20 cellular contexts compared by ENCODE assay signal in genomic region chr2:173924285-173924684, GRCh38. TPM values are rescaled to one million over a fixed set of nuclear protein-coding genes. Genes with fewer than 3 reads are reported as not detected.
DNase-seq lines count a peak whose midpoint lies in the region; ATAC-seq, FAIRE-seq and TF ChIP-seq lines count a peak whose summit lies in the region.
"Had no signal": no experiment of that assay in that cellular context is flagged by ENCODE, and none has a peak within 500 bp of the region (broad histone marks: within the 10 kb centered on the region; RNA-seq: fewer than 3 reads in every experiment).

No MANE protein-coding gene starts in this region.

- no peak for FAIRE-seq in K562 (lab: Jason Lieb, UNC)
- FAIRE-seq: H1, HTR-8/SVneo had no signal

- no peaks in the 10 kb centered on the region for H3K9me3 ChIP-seq in K562 (replicated peaks; ENCODE audit: control insufficient read depth, insufficient read depth, low read depth, low read length)
- no peaks in the 10 kb centered on the region for H3K9me3 ChIP-seq in GM23248 (ENCODE audit: low read depth)
- H3K9me3 ChIP-seq: BE2C had no signal

- no peaks in the 10 kb centered on the region for H3K9me2 ChIP-seq in GM23248 (ENCODE audit: insufficient read depth)

- H3K4ac ChIP-seq in mesendoderm (ENCODE audit: low read depth, low read length) = no peak overlapping the region

- H4K20me1 ChIP-seq in K562 (replicated peaks; ENCODE audit: control insufficient read depth, insufficient read depth, low read length) (peaks cover 16% of the 10 kb centered on the region; the same call in 1 of the 2 replicates), GM23248 (ENCODE audit: insufficient read depth) (peaks cover 7% of the 10 kb centered on the region; the same call in 1 of the 2 replicates)

- H3K4me1 ChIP-seq in K562 (replicated peaks in 1 of 2; ENCODE audit: control insufficient read depth in 2 of 2, insufficient read depth in 2 of 2, low read length in 2 of 2) (peaks cover 3 to 11% of the 10 kb centered on the region in 2 experiments; a peak in 3 of 5 replicates), GM23248 (ENCODE audit: insufficient read depth) (peaks cover 27% of the 10 kb centered on the region), mesendoderm (ENCODE audit: control insufficient read depth, low read depth, low read length) (no peaks in the 10 kb centered on the region)
- H3K4me1 ChIP-seq: BE2C had no signal

- peak; percentile 74 for DNase-seq in NCI-H510A treated with DMSO at 0.1 percent for 48 hours (lab: John Stamatoyannopoulos, UW)
- DNase-seq in NCI-H510A (lab: John Stamatoyannopoulos, UW) = no peak
- DNase-seq in DMS79 (lab: John Stamatoyannopoulos, UW) = peak; percentile 78
- DNase-seq in K562 (ENCODE audit: extremely low read depth in 1 of 4, low spot score in 3 of 4) = no peak
- no peak for DNase-seq in natural killer cell treated with Interleukin-12 subunit alpha and Interleukin-12 subunit beta and Interleukin-15 and Interleukin-18, amount 100 ng/mL, for 72 hours (ENCODE audit: low spot score)
- DNase-seq in islet precursor cell = no peak
- DNase-seq in GM23248 = no peak
- no peak for DNase-seq in mesendoderm
- DNase-seq: BE2C; Calu3; CD8-positive, alpha-beta T cell; IMR-90; NCI-H1105; NCI-H2081; NCI-H2171 treated with DMSO at 0.1 percent for 48 hours; NCI-H446 had no signal

- TF ChIP-seq CTCF in K562 (IDR thresholded peaks at IDR 0.05 in 2 of 3, conservative IDR thresholded peaks at IDR 0.05 in 1 of 3; ENCODE audit: insufficient read depth in 2 of 3, low read depth in 1 of 3, low read length in 3 of 3) = no peak

- H3K18ac ChIP-seq in mesendoderm (ENCODE audit: low read length) = no peak overlapping the region

- TF ChIP-seq EP300 in K562 (IDR thresholded peaks at IDR 0.05; ENCODE audit: low read length) = no peak

- H2BK15ac ChIP-seq in mesendoderm (replicated peaks; ENCODE audit: low read depth) = no peak overlapping the region

- no peak overlapping the region for H3K4me3 Mint-ChIP-seq in natural killer cell treated with Interleukin-12 subunit alpha and Interleukin-12 subunit beta and Interleukin-15 and Interleukin-18, amount 100 ng/mL, for 72 hours
- H3K4me3 Mint-ChIP-seq: CD8-positive, alpha-beta T cell had no signal

- no peak overlapping the region for H4K5ac ChIP-seq in mesendoderm (ENCODE audit: low read length)

- peaks cover 14% of the 10 kb centered on the region for H3K79me1 ChIP-seq in mesendoderm (ENCODE audit: low read length)

- no TSS peak for BruUV-seq in K562 (replicated peaks; lab: Mats Ljungman, UMichigan)

- intact Hi-C loops in K562 (cut with micrococcal nuclease) = no loop called here

- no peak overlapping the region for H3K56ac ChIP-seq in mesendoderm (ENCODE audit: low read length)

- POLR2A ChIA-PET in K562 (lab: Yijun Ruan, JAX) = no interaction called here

- H3K9me3 Mint-ChIP-seq in natural killer cell treated with Interleukin-12 subunit alpha and Interleukin-12 subunit beta and Interleukin-15 and Interleukin-18, amount 100 ng/mL, for 72 hours = no peaks in the 10 kb centered on the region

- H3K27me3 ChIP-seq in K562 (ENCODE audit: control insufficient read depth in 2 of 2, insufficient read depth in 2 of 2, low read length in 2 of 2) = no peaks in the 10 kb centered on the region
- H3K27me3 ChIP-seq in GM23248 (replicated peaks; ENCODE audit: insufficient read depth) = no peaks in the 10 kb centered on the region
- no peaks in the 10 kb centered on the region for H3K27me3 ChIP-seq in mesendoderm (ENCODE audit: insufficient read depth, low read length, poor library complexity)
- H3K27me3 ChIP-seq: BE2C had no signal

- H3K27me3 Mint-ChIP-seq in natural killer cell treated with Interleukin-12 subunit alpha and Interleukin-12 subunit beta and Interleukin-15 and Interleukin-18, amount 100 ng/mL, for 72 hours = no peaks in the 10 kb centered on the region

- 92% methylated on average over 2 of the region's 2 CpGs for WGBS in K562 (ENCODE audit: insufficient coverage, low coverage, missing lambda C conversion rate)
- WGBS in GM23248 (ENCODE audit: low coverage in 1 of 2, low lambda C conversion rate in 2 of 2, missing lambda C conversion rate in 2 of 2), 2 experiments = 96 to 98% methylated on average over 2 of the region's 2 CpGs
- WGBS in mesendoderm (ENCODE audit: extremely low coverage, insufficient coverage, low lambda C conversion rate) = no CpG with 5 or more reads among the region's 2 CpGs

- H3K4me3 ChIP-seq in K562 (no peak overlapping the region), GM23248 (no peak overlapping the region), mesendoderm (ENCODE audit: low read length) (no peak overlapping the region)

- H3K79me2 ChIP-seq in K562 (ENCODE audit: control insufficient read depth, insufficient read depth, low read length) (peaks cover 97% of the 10 kb centered on the region), GM23248 (ENCODE audit: insufficient read depth) (peaks cover 100% of the 10 kb centered on the region), mesendoderm (ENCODE audit: control insufficient read depth, insufficient read depth, low read length) (peaks cover 50% of the 10 kb centered on the region)

- peaks cover 48 to 54% of the 10 kb centered on the region in 2 donors for H3K4me1 Mint-ChIP-seq in natural killer cell treated with Interleukin-12 subunit alpha and Interleukin-12 subunit beta and Interleukin-15 and Interleukin-18, amount 100 ng/mL, for 72 hours (ENCODE audit: low read depth in 2 of 2)

- CTCF ChIA-PET in K562 (lab: Yijun Ruan, JAX; ENCODE audit: low intra/inter-chr PET ratio) = no interaction called here

- in situ Hi-C loops in K562 (cut with MboI) (no loop called here), GM23248 (cut with MboI) (no loop called here)

- H2BK5ac ChIP-seq in mesendoderm (ENCODE audit: low read length) = no peak overlapping the region

- no peak overlapping the region for H4K8ac ChIP-seq in mesendoderm (ENCODE audit: low read depth, low read length)

- no peak for TF ChIP-seq RAD21 in K562 (CRISPR knock-in tag; conservative IDR thresholded peaks at IDR 0.05 in 1 of 2, IDR thresholded peaks at IDR 0.05 in 1 of 2)

- H3K4me2 ChIP-seq in K562 (ENCODE audit: insufficient read depth, low read length) (no peak overlapping the region), GM23248 (ENCODE audit: unreplicated experiment) (no peak overlapping the region), mesendoderm (ENCODE audit: low read length) (no peak overlapping the region)

- no peak for TF ChIP-seq POLR2A in K562 (conservative IDR thresholded peaks at IDR 0.05)

- no peak overlapping the region for H2BK120ac ChIP-seq in mesendoderm (ENCODE audit: low read depth, low read length)

- no peak for ATAC-seq in K562
- ATAC-seq in natural killer cell treated with Interleukin-12 subunit alpha and Interleukin-12 subunit beta and Interleukin-15 and Interleukin-18, amount 100 ng/mL, for 72 hours = no peak
- ATAC-seq: CD8-positive, alpha-beta T cell; Right ventricle myocardium inferior had no signal

- no peak overlapping the region for H2AK5ac ChIP-seq in mesendoderm (ENCODE audit: low read length)

- H2AFZ ChIP-seq in K562 (ENCODE audit: low read depth, low read length) (no peak overlapping the region), GM23248 (no peak overlapping the region)

- H3K27ac Mint-ChIP-seq in natural killer cell treated with Interleukin-12 subunit alpha and Interleukin-12 subunit beta and Interleukin-15 and Interleukin-18, amount 100 ng/mL, for 72 hours = peak overlapping the region; percentile 56 to 58

- H3F3A ChIP-seq in GM23248 (ENCODE audit: insufficient read depth) = peaks cover 17% of the 10 kb centered on the region; the same call in 1 of the 2 replicates

- H3K9ac ChIP-seq in K562 (ENCODE audit: insufficient read depth in 1 of 2, low read depth in 2 of 2, low read length in 2 of 2) = no peak overlapping the region
- no peak overlapping the region for H3K9ac ChIP-seq in GM23248
- no peak overlapping the region for H3K9ac ChIP-seq in mesendoderm (ENCODE audit: low read length)

- H3K36me3 ChIP-seq in K562 (ENCODE audit: control insufficient read depth, insufficient read depth, low read length) (peaks cover 19% of the 10 kb centered on the region; the same call in 1 of the 3 replicates), GM23248 (ENCODE audit: low read depth) (peaks cover 3% of the 10 kb centered on the region), mesendoderm (ENCODE audit: control insufficient read depth, insufficient read depth, low read length) (no peaks in the 10 kb centered on the region)
- H3K36me3 ChIP-seq: BE2C had no signal

- H3K27ac ChIP-seq in K562 (ENCODE audit: extremely low read depth, low read depth, low read length) = no peak overlapping the region
- no peak overlapping the region for H3K27ac ChIP-seq in GM23248
- no peak overlapping the region for H3K27ac ChIP-seq in mesendoderm (ENCODE audit: low read depth, low read length)
- H3K27ac ChIP-seq: 22Rv1 had no signal

- H3K9me1 ChIP-seq in K562 (ENCODE audit: control insufficient read depth, insufficient read depth, low read length) = peaks cover 6% of the 10 kb centered on the region

- H3K36me3 Mint-ChIP-seq in natural killer cell treated with Interleukin-12 subunit alpha and Interleukin-12 subunit beta and Interleukin-15 and Interleukin-18, amount 100 ng/mL, for 72 hours = peaks cover 5% of the 10 kb centered on the region

- no peak overlapping the region for H3K23ac ChIP-seq in mesendoderm (ENCODE audit: low read length)

RNA-seq across cellular contexts. Expression of gene SP3, which starts 40.9 kb away (rescaled TPM):
- 73.5 and 177 TPM in 2 replicates for total RNA-seq in K562 (2011; cell fraction: chromatin; rRNA removed; ENCODE audit: low replicate concordance)
- total RNA-seq in K562 (2011; cell fraction: nucleolus; rRNA removed) = 36.0 and 43.8 TPM in 2 replicates
- total RNA-seq in K562 (2011; cell fraction: nucleoplasm; rRNA removed) = 64.0 and 89.2 TPM in 2 replicates
- total RNA-seq in K562 (2014; rRNA removed) (75.2 and 83.9 TPM in 2 replicates), K562 (2014; rRNA removed; fragmentation: Illumina TruSeq; extraction: Trizol) (86.6 and 101 TPM in 2 replicates), K562 (2015; rRNA removed; fragmentation: Illumina TruSeq; extraction: Trizol) (102 and 106 TPM in 2 replicates), K562 (2021) (73.5 and 74.9 TPM in 2 replicates)
- polyA plus RNA-seq in K562 (2011; rRNA removed) (76.6 and 89.7 TPM in 2 replicates), K562 (2014; fragmentation: Illumina TruSeq; extraction: Trizol) (61.2 and 64.1 TPM in 2 replicates), K562 (2014; fragmentation: Nextera tagmentation; extraction: Ambion mirVana) (10 to 100 TPM; 12.0 to 13.1 TPM), K562 (2014; rRNA removed) (35.7 and 39.3 TPM in 2 replicates), GM23248 (2016; fragmentation: Nextera tagmentation; extraction: Ambion mirVana) (24.7 and 27.7 TPM in 2 replicates)
- 30.9 and 42.5 TPM in 2 replicates for polyA plus RNA-seq in K562 (2011; cell fraction: cytosol; rRNA removed)
- 55.4 and 76.5 TPM in 2 replicates for polyA plus RNA-seq in K562 (2011; cell fraction: nucleus; rRNA removed)
- 26.4 and 29.5 TPM in 2 replicates for polyA plus RNA-seq in K562 (2012)
- polyA minus RNA-seq in K562 (2011; rRNA and poly(A)+ RNA removed) = 171 and 198 TPM in 2 replicates
- 52.7 and 58.2 TPM in 2 replicates for polyA minus RNA-seq in K562 (2011; cell fraction: cytosol; rRNA and poly(A)+ RNA removed)
- 76.1 and 128 TPM in 2 replicates for polyA minus RNA-seq in K562 (2011; cell fraction: nucleus; rRNA and poly(A)+ RNA removed)
- 10 to 100 TPM; 89.5 to 99.5 TPM for total RNA-seq in natural killer cell treated with Interleukin-12 subunit alpha and Interleukin-12 subunit beta and Interleukin-15 and Interleukin-18, amount 100 ng/mL, for 72 hours
- total RNA-seq in GM23248 (2014; rRNA removed; shearing (Covaris generic)) = 78.8 and 88.5 TPM in 2 replicates
- 36.5 TPM for polyA plus RNA-seq in mesendoderm (2013, experiment 1 of 2)
- polyA plus RNA-seq in mesendoderm (2013, experiment 2 of 2) = 35.4 TPM

Comparison
In these comparisons a context has a peak if more than half of its experiments do, and no peak if none do; other contexts are left out.
1. DNase-seq: peak in NCI-H510A treated with DMSO at 0.1 percent for 48 hours (single experiment) and DMS79 (single experiment); none in NCI-H510A (single experiment), K562 (0 of 4), natural killer cell treated with Interleukin-12 subunit alpha and Interleukin-12 subunit beta and Interleukin-15 and Interleukin-18, amount 100 ng/mL, for 72 hours (single experiment), islet precursor cell (single experiment), GM23248 (single experiment) and mesendoderm (single experiment).